In the genomic region with DNA sequence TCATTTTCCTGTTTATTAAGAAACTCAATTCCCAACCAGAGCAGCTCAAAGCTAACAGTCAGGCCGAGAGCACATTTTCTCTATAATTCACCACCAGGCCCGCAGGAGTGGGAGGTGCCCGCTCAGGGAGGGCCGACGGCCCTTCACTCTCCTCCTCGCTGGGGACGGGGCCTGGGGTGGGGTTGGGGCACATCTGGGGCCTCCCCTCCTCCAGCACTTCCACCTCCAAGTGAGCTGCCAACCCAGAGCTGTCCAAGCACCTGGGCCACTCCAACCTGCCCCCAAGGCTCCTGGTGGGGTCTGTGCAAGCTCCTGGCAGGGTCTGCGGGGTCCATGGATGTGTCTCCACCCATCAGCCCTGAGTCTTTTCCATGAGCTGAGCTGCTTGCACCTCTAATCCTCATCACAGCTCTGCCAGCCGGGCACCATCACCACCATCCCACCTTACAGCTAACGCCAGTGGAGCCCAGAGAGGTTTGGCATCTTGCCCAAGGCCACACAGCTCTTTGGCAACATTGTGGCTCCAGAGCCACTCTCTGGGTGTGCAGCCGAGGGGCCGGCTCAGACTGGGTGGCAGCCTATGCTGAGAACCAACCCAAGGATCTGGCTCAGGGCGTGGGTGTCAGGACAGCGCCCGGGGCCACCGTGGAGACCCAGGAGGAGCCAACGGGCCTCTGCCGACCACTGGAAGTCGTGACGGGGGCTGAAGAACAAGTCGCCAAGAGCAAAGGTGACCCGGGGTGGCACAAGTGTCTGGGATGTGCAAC, we compare ENCODE assay signal across 13 cellular contexts.
DNase-seq lines count a peak whose midpoint lies in the region; ATAC-seq and TF ChIP-seq lines count a peak whose summit lies in the region.
"Had no signal": no experiment of that assay in that cellular context is flagged by ENCODE, and none has a peak within 500 bp of the region (broad histone marks: within the 10 kb centered on the region; RNA-seq: fewer than 3 reads in every experiment).

No MANE protein-coding gene starts in this region.

- H3K79me1 ChIP-seq in neuronal stem cell (ENCODE audit: low read depth, low read length): no peaks in the 10 kb centered on the region

- no peaks in the 10 kb centered on the region for H3K9me3 Mint-ChIP-seq in natural killer cell treated with Interleukin-12 subunit alpha and Interleukin-12 subunit beta and Interleukin-15 and Interleukin-18, amount 100 ng/mL, for 72 hours
- no peaks in the 10 kb centered on the region for H3K9me3 Mint-ChIP-seq in natural killer cell
- H3K9me3 Mint-ChIP-seq: CD4-positive, CD25-positive, alpha-beta regulatory T cell had no signal

- no peak overlapping the region for H3K4ac ChIP-seq in neuronal stem cell (ENCODE audit: low read length)

- H2BK12ac ChIP-seq in neuronal stem cell (ENCODE audit: low read length): peak overlapping the region; percentile 26

- H2BK15ac ChIP-seq in neuronal stem cell (ENCODE audit: low read length): no peak overlapping the region

- H2AK5ac ChIP-seq in neuronal stem cell (ENCODE audit: low read depth, low read length): peak overlapping the region; percentile 63

- H3K9ac ChIP-seq in neuronal stem cell (ENCODE audit: low read depth, low read length, poor library complexity): no peak overlapping the region

- ATAC-seq in Right ventricle myocardium superior (ENCODE audit: poor library complexity): no peak
- no peak for ATAC-seq in heart right ventricle
- no peak for ATAC-seq in natural killer cell treated with Interleukin-12 subunit alpha and Interleukin-12 subunit beta and Interleukin-15 and Interleukin-18, amount 100 ng/mL, for 72 hours
- no peak for ATAC-seq in natural killer cell
- no peak for ATAC-seq in HG03469 (IDR thresholded peaks at IDR 0.05; ENCODE audit: unreplicated experiment)

- H4K91ac ChIP-seq in neuronal stem cell (ENCODE audit: low read depth, low read length, poor library complexity): no peak overlapping the region

- H3K27ac ChIP-seq in heart right ventricle (no peak overlapping the region), neuronal stem cell (replicated peaks; ENCODE audit: low read length) (no peak overlapping the region)
- H3K27ac ChIP-seq: BLaER1 treated with 17β-estradiol and CSF1 and Interleukin-3, amounts not matched to agents 10 nM and 100 nM had no signal

- H3K23ac ChIP-seq in neuronal stem cell (ENCODE audit: low read depth, low read length, poor library complexity): no peak overlapping the region

- 88% methylated on average over 22 of the region's 22 CpGs for WGBS in heart right ventricle, 2 donors
- no CpG with 5 or more reads among the region's 22 CpGs for WGBS in neuronal stem cell (ENCODE audit: extremely low coverage in 2 of 2, insufficient read length in 2 of 2, insufficient replicate concordance in 1 of 2), 2 donors

- H3K27me3 Mint-ChIP-seq in natural killer cell treated with Interleukin-12 subunit alpha and Interleukin-12 subunit beta and Interleukin-15 and Interleukin-18, amount 100 ng/mL, for 72 hours: no peaks in the 10 kb centered on the region
- no peaks in the 10 kb centered on the region for H3K27me3 Mint-ChIP-seq in natural killer cell (ENCODE audit: low read depth in 2 of 2)
- H3K27me3 Mint-ChIP-seq: CD4-positive, CD25-positive, alpha-beta regulatory T cell had no signal

- peak; percentile 34 for DNase-seq in Right ventricle myocardium superior
- no peak for DNase-seq in heart right ventricle
- peak; percentile 58 for DNase-seq in natural killer cell treated with Interleukin-12 subunit alpha and Interleukin-12 subunit beta and Interleukin-15 and Interleukin-18, amount 100 ng/mL, for 72 hours (ENCODE audit: low spot score)
- no peak for DNase-seq in natural killer cell
- DNase-seq in neuronal stem cell (ENCODE audit: low spot score): no peak
- no peak for DNase-seq in NCI-H1417 (lab: John Stamatoyannopoulos, UW)
- DNase-seq: ACHN; CD4-positive, CD25-positive, alpha-beta regulatory T cell; DMS53; GF-D8 had no signal

- H3K36me3 ChIP-seq in heart right ventricle (no peaks in the 10 kb centered on the region), neuronal stem cell (replicated peaks in 1 of 2; ENCODE audit: control insufficient read depth in 2 of 2, insufficient read depth in 2 of 2, low read length in 2 of 2) (no peaks in the 10 kb centered on the region)

- H3K14ac ChIP-seq in neuronal stem cell (ENCODE audit: low read length): no peak overlapping the region

- H3K4me2 ChIP-seq in neuronal stem cell (ENCODE audit: insufficient read depth, low read length, poor library complexity, severe bottlenecking): no peak overlapping the region

- no peaks in the 10 kb centered on the region for H3K36me3 Mint-ChIP-seq in natural killer cell treated with Interleukin-12 subunit alpha and Interleukin-12 subunit beta and Interleukin-15 and Interleukin-18, amount 100 ng/mL, for 72 hours
- no peaks in the 10 kb centered on the region for H3K36me3 Mint-ChIP-seq in natural killer cell

- H3K4me1 ChIP-seq in heart right ventricle (peaks cover 4 to 14% (median 11%) of the 10 kb centered on the region in 9 donors), neuronal stem cell (ENCODE audit: control insufficient read depth in 2 of 2, insufficient read depth in 1 of 2, low read depth in 1 of 2, low read length in 2 of 2) (peaks cover 5 to 25% of the 10 kb centered on the region in 2 donors)
- H3K4me1 ChIP-seq: HAP-1 had no signal

- H2AFZ ChIP-seq in neuronal stem cell (ENCODE audit: low read length): no peak overlapping the region

- H3K18ac ChIP-seq in neuronal stem cell (ENCODE audit: low read length): peak overlapping the region; percentile 27

- H3K9me3 ChIP-seq in heart right ventricle (no peaks in the 10 kb centered on the region), neuronal stem cell (replicated peaks in 1 of 2; ENCODE audit: control insufficient read depth in 2 of 2, insufficient read depth in 1 of 2, low read depth in 1 of 2, low read length in 2 of 2) (no peaks in the 10 kb centered on the region)
- H3K9me3 ChIP-seq: BLaER1 treated with 17β-estradiol and CSF1 and Interleukin-3, amounts not matched to agents 10 nM and 100 nM; HAP-1 had no signal

- intact Hi-C loops in Right ventricle myocardium superior (cut with DNase I) (loop anchor here (5.0 kb wide), 1 partner anchor 1057 kb away; no protein-coding TSS in a partner anchor), heart right ventricle (cut with DNase I) (loop anchor here in 6 of 10 donors (5.0 to 10.0 kb wide), 6 partner anchors 91 to 1059 kb away; no protein-coding TSS in a partner anchor), natural killer cell (cut with micrococcal nuclease) (no loop called here)

- H4K8ac ChIP-seq in neuronal stem cell (ENCODE audit: low read depth, low read length): no peak overlapping the region

- no peak overlapping the region for H3K4me3 Mint-ChIP-seq in natural killer cell treated with Interleukin-12 subunit alpha and Interleukin-12 subunit beta and Interleukin-15 and Interleukin-18, amount 100 ng/mL, for 72 hours
- H3K4me3 Mint-ChIP-seq in natural killer cell: no peak overlapping the region
- H3K4me3 Mint-ChIP-seq: CD4-positive, CD25-positive, alpha-beta regulatory T cell had no signal

- peaks cover 0 to 6% of the 10 kb centered on the region in 2 donors for H3K4me1 Mint-ChIP-seq in natural killer cell treated with Interleukin-12 subunit alpha and Interleukin-12 subunit beta and Interleukin-15 and Interleukin-18, amount 100 ng/mL, for 72 hours (ENCODE audit: low read depth in 2 of 2)
- H3K4me1 Mint-ChIP-seq in natural killer cell: peaks cover 0 to 20% of the 10 kb centered on the region in 2 donors

- H2BK5ac ChIP-seq in neuronal stem cell (ENCODE audit: low read length): no peak overlapping the region

- no peak overlapping the region for H2BK120ac ChIP-seq in neuronal stem cell (ENCODE audit: low read depth, low read length)

- H3K27me3 ChIP-seq in heart right ventricle: peaks cover 0 to 8% (median 0%) of the 10 kb centered on the region in 7 donors
- H3K27me3 ChIP-seq in neuronal stem cell (ENCODE audit: control insufficient read depth in 3 of 3, insufficient read depth in 3 of 3, low read depth in 1 of 3, low read length in 3 of 3): peaks cover 0 to 27% (median 2%) of the 10 kb centered on the region in 3 experiments
- H3K27me3 ChIP-seq: BLaER1 treated with 17β-estradiol and CSF1 and Interleukin-3, amounts not matched to agents 10 nM and 100 nM had no signal

- H3K4me3 ChIP-seq in heart right ventricle: no peak overlapping the region
- H3K4me3 ChIP-seq in neuronal stem cell (ENCODE audit: low read length in 2 of 2): no peak overlapping the region
- H3K4me3 ChIP-seq: BLaER1 treated with 17β-estradiol and CSF1 and Interleukin-3, amounts not matched to agents 10 nM and 100 nM; HAP-1 had no signal

- no peak overlapping the region for H3K27ac Mint-ChIP-seq in natural killer cell treated with Interleukin-12 subunit alpha and Interleukin-12 subunit beta and Interleukin-15 and Interleukin-18, amount 100 ng/mL, for 72 hours
- no peak overlapping the region for H3K27ac Mint-ChIP-seq in natural killer cell
- H3K27ac Mint-ChIP-seq: CD4-positive, CD25-positive, alpha-beta regulatory T cell had no signal

- TF ChIP-seq CTCF in heart right ventricle (IDR thresholded peaks at IDR 0.05) (no peak), natural killer cell (IDR thresholded peaks at IDR 0.05) (no peak)

Comparison
In these comparisons a context has a peak if more than half of its experiments do, and no peak if none do; other contexts are left out.
1. DNase-seq: peak in Right ventricle myocardium superior (single experiment) and natural killer cell treated with Interleukin-12 subunit alpha and Interleukin-12 subunit beta and Interleukin-15 and Interleukin-18, amount 100 ng/mL, for 72 hours (single experiment); none in heart right ventricle (0 of 2), natural killer cell (single experiment), neuronal stem cell (single experiment) and NCI-H1417 (0 of 3).